Comparison of ENCODE assay signal across 20 cellular contexts in genomic region chr7:140484479-140484878, GRCh38.
"Had no signal": no experiment of that assay in that cellular context is flagged by ENCODE, and none has a peak within 500 bp of the region (broad histone marks: within the 10 kb centered on the region; RNA-seq: fewer than 3 reads in every experiment).

No MANE protein-coding gene starts in this region.

- DNase-seq: activated CD4-positive, alpha-beta T cell treated with anti-CD3 and anti-CD28 coated beads, Interleukin-2, amount 10 ng/mL, durations not matched to agents 7 days and 5 days; activated CD4-positive, CD25-positive, alpha-beta regulatory T cell treated with anti-CD3 and anti-CD28 coated beads, Interleukin-2, amount 50 U/mL, for 72 hours; activated CD8-positive, alpha-beta memory T cell treated with anti-CD3 and anti-CD28 coated beads, Interleukin-2, amount 10 ng/mL, durations not matched to agents 7 days and 5 days; activated CD8-positive, alpha-beta T cell treated with anti-CD3 and anti-CD28 coated beads for 36 hours; activated effector memory CD4-positive, alpha-beta T cell treated with anti-CD3 and anti-CD28 coated beads, Interleukin-2, amount 50 U/mL, for 16 hours; activated naive CD4-positive, alpha-beta T cell treated with anti-CD3 and anti-CD28 coated beads, Interleukin-2, amount 10 ng/mL, durations not matched to agents 7 days and 5 days; activated T-cell treated with anti-CD3 and anti-CD28 coated beads for 4 hours; amygdala; cerebellar nuclear complex; foreskin fibroblast; left ventricle myocardium superior; mammary epithelial cell; midbrain; natural killer cell; spleen; stimulated activated CD4-positive, alpha-beta T cell treated with anti-CD3 and anti-CD28 coated beads, Interleukin-4, amount 100 ng/mL, for 1 hour; stimulated activated naive CD4-positive, alpha-beta T cell had no signal

- H3K27me3 ChIP-seq: spleen had no signal

- H3K27ac ChIP-seq: coronary artery had no signal

- H3K9me3 Mint-ChIP-seq: activated CD4-positive, alpha-beta T cell treated with anti-CD3 and anti-CD28 coated beads, Interleukin-2, amount 10 ng/mL, durations not matched to agents 7 days and 5 days; activated CD8-positive, alpha-beta T cell treated with anti-CD3 and anti-CD28 coated beads for 36 hours; activated naive CD4-positive, alpha-beta T cell treated with anti-CD3 and anti-CD28 coated beads, Interleukin-2, amount 10 ng/mL, durations not matched to agents 7 days and 5 days; natural killer cell; T-helper 1 cell treated with Interleukin-12 subunit alpha and Interleukin-12 subunit beta and Interleukin-4 antibody, amounts not matched to agents 30 μg/mL and 1 μg/mL, for 36 hours had no signal

- ATAC-seq: activated CD8-positive, alpha-beta memory T cell treated with anti-CD3 and anti-CD28 coated beads, Interleukin-2, amount 10 ng/mL, durations not matched to agents 7 days and 5 days; activated CD8-positive, alpha-beta T cell treated with anti-CD3 and anti-CD28 coated beads for 36 hours; left ventricle myocardium superior; natural killer cell had no signal

- H3K36me3 Mint-ChIP-seq: activated CD8-positive, alpha-beta memory T cell treated with anti-CD3 and anti-CD28 coated beads, Interleukin-2, amount 10 ng/mL, durations not matched to agents 7 days and 5 days; activated naive CD4-positive, alpha-beta T cell treated with anti-CD3 and anti-CD28 coated beads, Interleukin-2, amount 10 ng/mL, durations not matched to agents 7 days and 5 days; natural killer cell had no signal

- H3K4me3 ChIP-seq: coronary artery, prostate gland, spleen had no signal

- H3K9me3 ChIP-seq: prostate gland, spleen had no signal

- H3K27me3 Mint-ChIP-seq: activated CD8-positive, alpha-beta T cell treated with anti-CD3 and anti-CD28 coated beads for 36 hours had no signal

- H3K4me3 Mint-ChIP-seq: activated CD4-positive, alpha-beta T cell treated with anti-CD3 and anti-CD28 coated beads, Interleukin-2, amount 10 ng/mL, durations not matched to agents 7 days and 5 days; activated CD8-positive, alpha-beta memory T cell treated with anti-CD3 and anti-CD28 coated beads, Interleukin-2, amount 10 ng/mL, durations not matched to agents 7 days and 5 days; activated CD8-positive, alpha-beta T cell treated with anti-CD3 and anti-CD28 coated beads for 36 hours; activated naive CD4-positive, alpha-beta T cell treated with anti-CD3 and anti-CD28 coated beads, Interleukin-2, amount 10 ng/mL, durations not matched to agents 7 days and 5 days; natural killer cell; T-helper 1 cell treated with Interleukin-12 subunit alpha and Interleukin-12 subunit beta and Interleukin-4 antibody, amounts not matched to agents 30 μg/mL and 1 μg/mL, for 36 hours had no signal

- H3K27ac Mint-ChIP-seq: activated CD4-positive, alpha-beta T cell treated with anti-CD3 and anti-CD28 coated beads, Interleukin-2, amount 10 ng/mL, durations not matched to agents 7 days and 5 days; activated CD8-positive, alpha-beta memory T cell treated with anti-CD3 and anti-CD28 coated beads, Interleukin-2, amount 10 ng/mL, durations not matched to agents 7 days and 5 days; activated CD8-positive, alpha-beta T cell treated with anti-CD3 and anti-CD28 coated beads for 36 hours; activated naive CD4-positive, alpha-beta T cell treated with anti-CD3 and anti-CD28 coated beads, Interleukin-2, amount 10 ng/mL, durations not matched to agents 7 days and 5 days; natural killer cell; T-helper 1 cell treated with Interleukin-12 subunit alpha and Interleukin-12 subunit beta and Interleukin-4 antibody, amounts not matched to agents 30 μg/mL and 1 μg/mL, for 36 hours had no signal

- H3K4me1 ChIP-seq: prostate gland had no signal

- H3K36me3 ChIP-seq: prostate gland, spleen had no signal
